In the genomic region with DNA sequence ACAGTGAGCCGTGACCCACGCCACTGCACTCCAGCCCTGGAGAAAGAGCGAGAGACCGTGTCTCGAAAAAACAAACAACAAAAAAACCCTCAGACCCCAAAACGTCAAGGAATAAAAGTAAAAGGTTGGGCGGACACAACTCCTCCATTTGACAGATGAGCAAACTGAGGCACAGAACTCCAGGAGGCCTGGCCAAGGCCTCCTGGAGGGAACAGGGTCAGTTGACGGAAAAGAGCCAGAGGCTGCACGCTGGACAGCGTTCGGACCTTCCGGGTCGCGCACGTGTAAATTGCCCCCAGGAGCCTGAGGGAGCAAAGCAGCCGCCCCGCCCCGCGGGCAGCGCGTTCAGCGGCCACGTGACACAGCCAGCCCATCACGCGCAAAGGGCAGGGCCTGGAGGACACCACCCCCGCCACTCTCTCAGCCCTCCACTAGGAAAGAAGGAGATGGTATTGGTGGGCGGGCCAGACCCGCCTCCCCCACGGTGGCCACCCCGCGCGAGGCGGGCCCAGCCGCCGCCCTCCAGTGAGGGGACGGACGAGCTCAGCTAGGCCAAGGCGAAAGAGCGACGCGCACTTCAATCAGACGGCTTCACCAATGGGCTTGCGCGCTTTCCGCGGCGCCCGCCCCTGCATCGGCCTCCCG, we compare ENCODE assay signal across 8 cellular contexts.
DNase-seq lines count a peak whose midpoint lies in the region; ATAC-seq and TF ChIP-seq lines count a peak whose summit lies in the region.

No MANE protein-coding gene starts in this region.

- no peaks in the 10 kb centered on the region for H3K36me3 ChIP-seq in adrenal gland (replicated peaks in 1 of 2)
- H3K36me3 ChIP-seq in heart left ventricle, result peaks cover 0 to 5% (median 0%) of the 10 kb centered on the region in 9 donors

- peak overlapping the region; percentile 87 for H3K27ac Mint-ChIP-seq in type B pancreatic cell

- WGBS in adrenal gland, 4 donors, result 6 to 26% (median 12%) methylated on average over 12 to 50 of the region's 50 CpGs
- 8 to 16% (median 9%) methylated on average over 28 to 50 of the region's 50 CpGs for WGBS in heart left ventricle, 4 donors

- H3K4me1 ChIP-seq in adrenal gland (replicated peaks in 1 of 2), result peaks cover 19 to 33% of the 10 kb centered on the region in 2 donors
- peaks cover 3 to 40% (median 31%) of the 10 kb centered on the region in 12 donors for H3K4me1 ChIP-seq in heart left ventricle

- ATAC-seq in HG02852 (IDR thresholded peaks at IDR 0.05; ENCODE audit: unreplicated experiment) (peak; percentile 86), heart left ventricle (peak; percentile 94 to 97 (median 96))

- TF ChIP-seq POLR2A in adrenal gland (IDR thresholded peaks at IDR 0.05) (no peak), heart left ventricle (IDR thresholded peaks at IDR 0.05) (no peak)

- peak; percentile 99 for DNase-seq in GM12865 (ENCODE audit: low read depth)
- peak; percentile 94 for DNase-seq in NCI-H1436 treated with DMSO at 0.1 percent for 48 hours (lab: John Stamatoyannopoulos, UW)
- peak; percentile 95 for DNase-seq in T follicular helper cell (ENCODE audit: low read depth)
- DNase-seq in adrenal gland, result peak; percentile 97 to 99 (median 99)
- DNase-seq in heart left ventricle, result peak; percentile 98 to 99 (median 99)
- DNase-seq in pons (ENCODE audit: low spot score), result peak; percentile 99
- DNase-seq in type B pancreatic cell (ENCODE audit: extremely low spot score, unreplicated experiment), result peak; percentile 99

- peak overlapping the region; percentile 67 for H3K4me3 ChIP-seq in GM12865 (ENCODE audit: low read depth, low read length)
- H3K4me3 ChIP-seq in adrenal gland, result peak overlapping the region in 2 of 4 donors; percentile 82 to 95
- peak overlapping the region; percentile 50 to 91 (median 86) for H3K4me3 ChIP-seq in heart left ventricle

- no peak for TF ChIP-seq CTCF in GM12865 (IDR thresholded peaks at IDR 0.05; ENCODE audit: insufficient read depth, low read depth, low read length, missing control alignments)
- no peak for TF ChIP-seq CTCF in adrenal gland (IDR thresholded peaks at IDR 0.05)
- no peak for TF ChIP-seq CTCF in heart left ventricle (IDR thresholded peaks at IDR 0.05)
- no peak for TF ChIP-seq CTCF in type B pancreatic cell (conservative IDR thresholded peaks at IDR 0.05)

- H3K9me3 ChIP-seq in adrenal gland (replicated peaks in 1 of 3) (no peaks in the 10 kb centered on the region), heart left ventricle (no peaks in the 10 kb centered on the region)

- peak overlapping the region; percentile 84 for H3K4me3 Mint-ChIP-seq in type B pancreatic cell

- intact Hi-C loops in adrenal gland (cut with DNase I) (no loop called here), heart left ventricle (cut with DNase I) (loop anchor here in 4 of 10 donors (2.0 to 5.0 kb wide), 5 partner anchors 27 to 133 kb away; partner anchors contain the start of gene PTPDC1 (in 1 of the 4))

- H3K4me1 Mint-ChIP-seq in type B pancreatic cell (ENCODE audit: unreplicated experiment), result peaks cover 28% of the 10 kb centered on the region

- H3K36me3 Mint-ChIP-seq in type B pancreatic cell, result peaks cover 9% of the 10 kb centered on the region

- no peaks in the 10 kb centered on the region for H3K27me3 Mint-ChIP-seq in type B pancreatic cell

- no peaks in the 10 kb centered on the region for H3K9me3 Mint-ChIP-seq in type B pancreatic cell

- H3K27ac ChIP-seq in adrenal gland (peak overlapping the region; percentile 95 to 100 (median 100)), heart left ventricle (peak overlapping the region; percentile 97 to 100 (median 100))

- no peaks in the 10 kb centered on the region for H3K27me3 ChIP-seq in adrenal gland
- no peaks in the 10 kb centered on the region for H3K27me3 ChIP-seq in heart left ventricle
